ENCODE assay signal across 1 cellular context in the genomic region with DNA sequence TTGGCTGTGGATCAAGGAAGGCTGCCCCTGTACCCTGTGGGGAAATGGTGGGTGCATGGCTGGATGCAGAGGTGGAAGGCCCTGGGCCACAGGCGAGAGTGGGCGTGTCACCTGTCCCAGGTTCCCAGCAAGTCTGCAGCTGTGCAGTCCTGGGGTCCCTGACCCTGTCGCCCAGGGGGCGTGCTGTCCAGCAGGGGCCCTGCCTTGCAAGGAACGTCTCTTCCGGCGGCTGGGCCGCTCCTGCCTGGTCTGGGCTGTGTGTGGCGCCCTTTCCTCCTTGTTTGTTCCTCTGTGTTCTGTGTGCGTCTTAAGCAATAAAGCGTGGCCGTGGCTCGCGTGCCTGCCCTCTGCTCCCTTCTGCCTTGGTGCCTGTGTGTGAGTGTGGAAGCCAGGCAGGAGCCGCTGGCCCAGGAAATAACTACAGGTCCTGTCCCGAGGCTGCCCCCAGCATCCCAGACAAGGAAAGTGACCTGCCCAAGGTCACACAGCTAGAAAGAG.
A peak's percentile ranks its signal among the peaks of the same experiment; 100 is the strongest.
TF ChIP-seq lines count a peak whose summit lies in the region.

No MANE protein-coding gene starts in this region.

TF ChIP-seq in HEK293, 187 proteins besides CTCF, POLR2A, EP300 and RAD21:
- TF ChIP-seq KLF9 (tag by site-specific recombination; IDR thresholded peaks at IDR 0.05; ENCODE audit: low read depth) (peak; percentile 59; the same call in 1 of the 2 replicates), ZNF19 (tag by site-specific recombination; IDR thresholded peaks at IDR 0.05; ENCODE audit: low read depth) (no peak)
